Comparison of ENCODE assay signal across 8 cellular contexts in the genomic region with DNA sequence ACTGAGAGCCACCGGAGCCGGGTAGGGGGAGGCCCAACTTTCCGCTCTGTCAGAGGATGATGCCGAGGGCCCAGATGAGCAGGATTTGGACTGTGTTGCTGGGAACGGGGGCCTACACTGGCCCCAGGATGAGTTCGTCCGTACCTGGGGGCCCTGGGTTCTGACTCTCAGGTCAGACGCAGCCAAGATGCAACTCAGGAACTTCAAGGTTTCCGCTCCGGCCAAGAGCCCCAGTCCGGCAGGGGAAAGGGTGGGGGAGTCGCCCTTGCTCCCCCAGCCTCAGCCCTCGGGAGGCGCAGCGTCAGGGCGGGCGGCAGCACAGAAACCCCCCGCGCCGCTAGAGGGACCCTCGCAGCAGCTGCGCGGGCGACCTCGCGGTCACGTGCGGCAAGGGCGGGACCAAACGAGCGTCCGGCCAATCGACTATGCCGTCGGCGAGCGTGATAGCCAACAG. TPM values are rescaled to one million over a fixed set of nuclear protein-coding genes. Genes with fewer than 3 reads are reported as not detected.
DNase-seq lines count a peak whose midpoint lies in the region; ATAC-seq and TF ChIP-seq lines count a peak whose summit lies in the region.

No MANE protein-coding gene starts in this region.

- H3K4me1 ChIP-seq in BE2C, result no peaks in the 10 kb centered on the region

- peak; percentile 78 for ATAC-seq in GM19043 (IDR thresholded peaks at IDR 0.05; ENCODE audit: low read depth, unreplicated experiment)
- peak; percentile 73 for ATAC-seq in HG03342 (IDR thresholded peaks at IDR 0.05; ENCODE audit: unreplicated experiment)

- DNase-seq in BE2C (peak; percentile 91), NCI-H524 treated with DMSO at 0.1 percent for 48 hours (lab: John Stamatoyannopoulos, UW) (peak; percentile 57), epidermal melanocyte (ENCODE audit: insufficient read length, low spot score) (peak; percentile 93), middle frontal gyrus (ENCODE audit: extremely low spot score, low spot score) (peak; percentile 92)
- DNase-seq in activated CD8-positive, alpha-beta memory T cell treated with anti-CD3 and anti-CD28 coated beads, Interleukin-2, amount 50 U/mL, for 1 hour (ENCODE audit: extremely low read depth), result peak; percentile 70
- DNase-seq in stimulated activated CD8-positive, alpha-beta memory T cell treated with anti-CD3 and anti-CD28 coated beads, Interleukin-4, amount 100 ng/mL, for 48 hours, result peak; percentile 92

- H3K27me3 ChIP-seq in BE2C, result no peaks in the 10 kb centered on the region

- H3K9me3 ChIP-seq in BE2C, result no peaks in the 10 kb centered on the region

- H3K36me3 ChIP-seq in BE2C, result peaks cover 5% of the 10 kb centered on the region; the same call in 1 of the 2 replicates

- peak overlapping the region; percentile 62 for H3K4me3 ChIP-seq in BE2C (ENCODE audit: low read depth, low read length)

- TF ChIP-seq CTCF in BE2C (IDR thresholded peaks at IDR 0.05; ENCODE audit: low read depth, low read length), result 0 out of 2 replicates have a peak, but pooled peaks have one; percentile 30

RNA-seq across cellular contexts. Expression of gene ARL2, which starts 0.2 kb away (rescaled TPM):
- 126 TPM for polyA plus RNA-seq in BE2C (2012; ENCODE audit: insufficient read depth, insufficient read length, low read depth)

RNA-seq across cellular contexts. Expression of gene SNX15, which starts 13.5 kb away (rescaled TPM):
- polyA plus RNA-seq in BE2C (2012; ENCODE audit: insufficient read depth, insufficient read length, low read depth), result 15.7 TPM

RNA-seq across cellular contexts. Expression of gene BATF2, which starts 16.9 kb away (rescaled TPM):
- polyA plus RNA-seq in BE2C (2012; ENCODE audit: insufficient read depth, insufficient read length, low read depth), result 2.8 TPM

RNA-seq across cellular contexts. Expression of gene SAC3D1, which starts 27.3 kb away (rescaled TPM):
- 19.0 TPM for polyA plus RNA-seq in BE2C (2012; ENCODE audit: insufficient read depth, insufficient read length, low read depth)

RNA-seq across cellular contexts. Expression of gene MAJIN, which starts 41.8 kb away (rescaled TPM):
- not detected for polyA plus RNA-seq in BE2C (2012; ENCODE audit: insufficient read depth, insufficient read length, low read depth)

Comparison
In these comparisons a context has a peak if more than half of its experiments do, and no peak if none do; other contexts are left out.
1. Peak in every context shown above with its lines: DNase-seq, ATAC-seq and H3K4me3 ChIP-seq.